In genomic region chr11:11010624-11011127, GRCh38 we compare ENCODE assay signal across 9 cellular contexts.
DNase-seq lines count a peak whose midpoint lies in the region; ATAC-seq and TF ChIP-seq lines count a peak whose summit lies in the region.
"Had no signal": no experiment of that assay in that cellular context is flagged by ENCODE, and none has a peak within 500 bp of the region (broad histone marks: within the 10 kb centered on the region; RNA-seq: fewer than 3 reads in every experiment).

No MANE protein-coding gene starts in this region.

- peaks cover 23% of the 10 kb centered on the region for H3K27me3 Mint-ChIP-seq in activated CD8-positive, alpha-beta T cell treated with anti-CD3 and anti-CD28 coated beads for 36 hours
- H3K27me3 Mint-ChIP-seq in activated T-helper 2 cell treated with anti-CD3 and anti-CD28 coated beads, Interferon-gamma antibody, Interleukin-2, Interleukin-4, amounts not matched to agents 10 μg/mL and 5 μg/mL and 100 μg/mL, durations not matched to agents 14 hours and 24 hours and 36 hours (ENCODE audit: low read depth), result peaks cover 34% of the 10 kb centered on the region

- no peaks in the 10 kb centered on the region for H3K9me3 Mint-ChIP-seq in activated CD8-positive, alpha-beta T cell treated with anti-CD3 and anti-CD28 coated beads for 36 hours
- H3K9me3 Mint-ChIP-seq in activated T-helper 2 cell treated with anti-CD3 and anti-CD28 coated beads, Interferon-gamma antibody, Interleukin-2, Interleukin-4, amounts not matched to agents 10 μg/mL and 5 μg/mL and 100 μg/mL, durations not matched to agents 14 hours and 24 hours and 36 hours, result no peaks in the 10 kb centered on the region
- H3K9me3 Mint-ChIP-seq: activated CD4-positive, alpha-beta memory T cell treated with anti-CD3 and anti-CD28 coated beads, Interleukin-2, amount 10 ng/mL, durations not matched to agents 7 days and 5 days had no signal

- peaks cover 5% of the 10 kb centered on the region for H3K4me1 ChIP-seq in GM23248 (ENCODE audit: insufficient read depth)

- 0 out of 2 replicates have a peak, but pooled peaks cover 4% of the 10 kb centered on the region for H3F3A ChIP-seq in GM23248 (ENCODE audit: insufficient read depth)

- H3K4me3 ChIP-seq in GM23248 (no peak overlapping the region; the same call in 1 of the 2 replicates), retinal pigment epithelial cell (ENCODE audit: low read length) (no peak overlapping the region)

- in situ Hi-C loops in GM23248 (cut with MboI), result no loop called here

- CTCF ChIA-PET in activated CD8-positive, alpha-beta T cell treated with anti-CD3 and anti-CD28 coated beads for 36 hours (lab: Charles Lee), result interaction anchor here (1.1 to 4.4 kb wide), 2 partner anchors 16 to 218 kb away, joined by 6 to 16 read pairs; no protein-coding TSS in a partner anchor

- no peaks in the 10 kb centered on the region for H3K36me3 Mint-ChIP-seq in activated CD8-positive, alpha-beta T cell treated with anti-CD3 and anti-CD28 coated beads for 36 hours (ENCODE audit: low read depth)
- H3K36me3 Mint-ChIP-seq in activated T-helper 2 cell treated with anti-CD3 and anti-CD28 coated beads, Interferon-gamma antibody, Interleukin-2, Interleukin-4, amounts not matched to agents 10 μg/mL and 5 μg/mL and 100 μg/mL, durations not matched to agents 14 hours and 24 hours and 36 hours (ENCODE audit: low read depth), result no peaks in the 10 kb centered on the region

- 0% methylated on average over 7 to 8 of the region's 8 CpGs for whole genome bisulfite sequencing in GM23248 (ENCODE audit: low coverage in 1 of 2, low lambda C conversion rate in 2 of 2, missing lambda C conversion rate in 2 of 2), 2 experiments

- no peak overlapping the region for H3K27ac Mint-ChIP-seq in activated CD8-positive, alpha-beta T cell treated with anti-CD3 and anti-CD28 coated beads for 36 hours
- H3K27ac Mint-ChIP-seq in activated T-helper 2 cell treated with anti-CD3 and anti-CD28 coated beads, Interferon-gamma antibody, Interleukin-2, Interleukin-4, amounts not matched to agents 10 μg/mL and 5 μg/mL and 100 μg/mL, durations not matched to agents 14 hours and 24 hours and 36 hours, result no peak overlapping the region
- H3K27ac Mint-ChIP-seq: activated CD4-positive, alpha-beta memory T cell treated with anti-CD3 and anti-CD28 coated beads, Interleukin-2, amount 10 ng/mL, durations not matched to agents 7 days and 5 days had no signal

- 0 out of 2 replicates have a peak overlapping the region, but pooled peaks have one; percentile 15 for H2AFZ ChIP-seq in GM23248

- H3K36me3 ChIP-seq in GM23248 (ENCODE audit: low read depth), result no peaks in the 10 kb centered on the region

- H3K4me3 Mint-ChIP-seq in activated CD8-positive, alpha-beta T cell treated with anti-CD3 and anti-CD28 coated beads for 36 hours, result no peak overlapping the region
- H3K4me3 Mint-ChIP-seq in activated T-helper 2 cell treated with anti-CD3 and anti-CD28 coated beads, Interferon-gamma antibody, Interleukin-2, Interleukin-4, amounts not matched to agents 10 μg/mL and 5 μg/mL and 100 μg/mL, durations not matched to agents 14 hours and 24 hours and 36 hours (ENCODE audit: low read depth), result no peak overlapping the region
- H3K4me3 Mint-ChIP-seq: activated CD4-positive, alpha-beta memory T cell treated with anti-CD3 and anti-CD28 coated beads, Interleukin-2, amount 10 ng/mL, durations not matched to agents 7 days and 5 days had no signal

- intact Hi-C loops in left cardiac atrium (cut with DNase I), result loop anchor here in 1 of 2 donors (2.0 kb wide), 1 partner anchor 76 kb away; no protein-coding TSS in a partner anchor
- intact Hi-C loops in activated CD8-positive, alpha-beta T cell treated with anti-CD3 and anti-CD28 coated beads for 36 hours (cut with micrococcal nuclease), result no loop called here
- intact Hi-C loops in activated T-helper 2 cell treated with anti-CD3 and anti-CD28 coated beads, Interferon-gamma antibody, Interleukin-2, Interleukin-4, amounts not matched to agents 10 μg/mL and 5 μg/mL and 100 μg/mL, durations not matched to agents 14 hours and 24 hours and 36 hours (cut with micrococcal nuclease), result no loop called here

- H3K4me2 ChIP-seq in GM23248 (ENCODE audit: unreplicated experiment), result peak overlapping the region; percentile 73

- POLR2A ChIA-PET in activated CD8-positive, alpha-beta T cell treated with anti-CD3 and anti-CD28 coated beads for 36 hours (lab: Charles Lee), result no interaction called here

- H3K4me1 Mint-ChIP-seq in activated CD8-positive, alpha-beta T cell treated with anti-CD3 and anti-CD28 coated beads for 36 hours (ENCODE audit: low read depth), result no peaks in the 10 kb centered on the region
- no peaks in the 10 kb centered on the region for H3K4me1 Mint-ChIP-seq in activated T-helper 2 cell treated with anti-CD3 and anti-CD28 coated beads, Interferon-gamma antibody, Interleukin-2, Interleukin-4, amounts not matched to agents 10 μg/mL and 5 μg/mL and 100 μg/mL, durations not matched to agents 14 hours and 24 hours and 36 hours (ENCODE audit: low read depth)
- H3K4me1 Mint-ChIP-seq: activated CD4-positive, alpha-beta memory T cell treated with anti-CD3 and anti-CD28 coated beads, Interleukin-2, amount 10 ng/mL, durations not matched to agents 7 days and 5 days had no signal

- peak; percentile 55 for DNase-seq in GM23248
- DNase-seq in left cardiac atrium, result peak; percentile 39
- no peak for DNase-seq in retinal pigment epithelial cell (ENCODE audit: low read depth)
- DNase-seq in activated CD8-positive, alpha-beta T cell treated with anti-CD3 and anti-CD28 coated beads for 36 hours, result no peak
- no peak for DNase-seq in activated T-helper 2 cell treated with anti-CD3 and anti-CD28 coated beads, Interferon-gamma antibody, Interleukin-2, Interleukin-4, amounts not matched to agents 10 μg/mL and 5 μg/mL and 100 μg/mL, durations not matched to agents 14 hours and 24 hours and 36 hours (ENCODE audit: low spot score)
- DNase-seq: activated CD4-positive, alpha-beta memory T cell treated with anti-CD3 and anti-CD28 coated beads, Interleukin-2, amount 10 ng/mL, durations not matched to agents 7 days and 5 days had no signal

- peak; percentile 90 for ATAC-seq in SK-N-SH treated with all-trans-retinoic acid at 6 μM for 48 hours
- ATAC-seq in left cardiac atrium, result peak; percentile 82 to 89
- no peak for ATAC-seq in GM21528 (IDR thresholded peaks at IDR 0.05; ENCODE audit: low FRiP score, unreplicated experiment)
- no peak for ATAC-seq in activated CD8-positive, alpha-beta T cell treated with anti-CD3 and anti-CD28 coated beads for 36 hours
- no peak for ATAC-seq in GM21367 (IDR thresholded peaks at IDR 0.05; ENCODE audit: unreplicated experiment)

- no peaks in the 10 kb centered on the region for H3K79me2 ChIP-seq in GM23248 (ENCODE audit: insufficient read depth)

- peak; percentile 56 for TF ChIP-seq CTCF in retinal pigment epithelial cell (conservative IDR thresholded peaks at IDR 0.05; ENCODE audit: low read depth, low read length)
- TF ChIP-seq CTCF in activated CD8-positive, alpha-beta T cell treated with anti-CD3 and anti-CD28 coated beads for 36 hours (IDR thresholded peaks at IDR 0.05), result no peak

- no peak overlapping the region for H3K27ac ChIP-seq in GM23248

- H4K20me1 ChIP-seq in GM23248 (ENCODE audit: insufficient read depth), result no peaks in the 10 kb centered on the region

- H3K9me3 ChIP-seq in GM23248 (ENCODE audit: low read depth), result no peaks in the 10 kb centered on the region

- no peak overlapping the region for H3K9ac ChIP-seq in GM23248

- no peaks in the 10 kb centered on the region for H3K9me2 ChIP-seq in GM23248 (ENCODE audit: insufficient read depth)

- peaks cover 32% of the 10 kb centered on the region for H3K27me3 ChIP-seq in GM23248 (replicated peaks; ENCODE audit: insufficient read depth)

TF ChIP-seq in SK-N-SH treated with all-trans-retinoic acid at 6 μM for 48 hours, 23 proteins besides CTCF, POLR2A, EP300 and RAD21:
- TF ChIP-seq, protein P1, sequence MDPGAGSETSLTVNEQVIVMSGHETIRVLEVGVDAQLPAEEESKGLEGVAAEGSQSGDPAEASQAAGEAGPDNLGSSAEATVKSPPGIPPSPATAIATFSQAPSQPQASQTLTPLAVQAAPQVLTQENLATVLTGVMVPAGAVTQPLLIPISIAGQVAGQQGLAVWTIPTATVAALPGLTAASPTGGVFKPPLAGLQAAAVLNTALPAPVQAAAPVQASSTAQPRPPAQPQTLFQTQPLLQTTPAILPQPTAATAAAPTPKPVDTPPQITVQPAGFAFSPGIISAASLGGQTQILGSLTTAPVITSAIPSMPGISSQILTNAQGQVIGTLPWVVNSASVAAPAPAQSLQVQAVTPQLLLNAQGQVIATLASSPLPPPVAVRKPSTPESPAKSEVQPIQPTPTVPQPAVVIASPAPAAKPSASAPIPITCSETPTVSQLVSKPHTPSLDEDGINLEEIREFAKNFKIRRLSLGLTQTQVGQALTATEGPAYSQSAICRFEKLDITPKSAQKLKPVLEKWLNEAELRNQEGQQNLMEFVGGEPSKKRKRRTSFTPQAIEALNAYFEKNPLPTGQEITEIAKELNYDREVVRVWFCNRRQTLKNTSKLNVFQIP (CRISPR knock-in tag; IDR thresholded peaks at IDR 0.05; ENCODE audit: borderline replicate concordance, low read depth), result no peak
- TF ChIP-seq ISL1 (CRISPR knock-in tag; IDR thresholded peaks at IDR 0.05) (no peak), SNAI2 (CRISPR knock-in tag; IDR thresholded peaks at IDR 0.05) (no peak), CSDC2 (CRISPR knock-in tag; IDR thresholded peaks at IDR 0.05) (no peak), ZNF70 (CRISPR knock-in tag; IDR thresholded peaks at IDR 0.05) (no peak), CSRNP3 (CRISPR knock-in tag; IDR thresholded peaks at IDR 0.05) (no peak)

Comparison
In these comparisons a context has a peak if more than half of its experiments do, and no peak if none do; other contexts are left out.
1. DNase-seq: peak in GM23248 (single experiment) and left cardiac atrium (single experiment); none in retinal pigment epithelial cell (single experiment), activated CD8-positive, alpha-beta T cell treated with anti-CD3 and anti-CD28 coated beads for 36 hours (single experiment) and activated T-helper 2 cell treated with anti-CD3 and anti-CD28 coated beads, Interferon-gamma antibody, Interleukin-2, Interleukin-4, amounts not matched to agents 10 μg/mL and 5 μg/mL and 100 μg/mL, durations not matched to agents 14 hours and 24 hours and 36 hours (single experiment).
2. ATAC-seq: peak in SK-N-SH treated with all-trans-retinoic acid at 6 μM for 48 hours (single experiment) and left cardiac atrium (2 of 2); none in GM21528 (single experiment), activated CD8-positive, alpha-beta T cell treated with anti-CD3 and anti-CD28 coated beads for 36 hours (single experiment) and GM21367 (single experiment).